In the genomic region with DNA sequence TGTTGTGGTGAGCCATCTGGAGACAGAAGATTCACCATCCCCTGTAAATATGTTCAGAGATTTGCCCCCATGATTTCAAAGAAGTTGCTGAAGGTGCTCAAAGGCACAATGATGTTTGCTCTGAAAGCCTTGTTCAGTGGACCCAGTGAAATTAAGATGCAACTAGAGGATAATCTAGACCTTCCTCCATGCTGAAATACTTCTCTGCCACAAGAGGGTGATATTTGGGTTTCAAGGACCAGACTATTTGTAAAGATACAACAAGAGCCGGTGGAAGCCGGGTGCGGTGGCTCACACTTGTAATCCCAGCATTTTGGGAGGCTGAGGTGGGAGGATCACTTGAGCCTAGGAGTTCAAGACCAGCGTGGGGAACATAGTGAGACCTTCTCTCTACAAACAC, we compare ENCODE assay signal across 11 cellular contexts. TPM values are rescaled to one million over a fixed set of nuclear protein-coding genes. Genes with fewer than 3 reads are reported as not detected.
A peak's percentile ranks its signal among the peaks of the same experiment; 100 is the strongest.
DNase-seq lines count a peak whose midpoint lies in the region; ATAC-seq and TF ChIP-seq lines count a peak whose summit lies in the region.
"Had no signal": no experiment of that assay in that cellular context is flagged by ENCODE, and none has a peak within 500 bp of the region (broad histone marks: within the 10 kb centered on the region; RNA-seq: fewer than 3 reads in every experiment).

No MANE protein-coding gene starts in this region.

- TF ChIP-seq CTCF in adrenal gland (IDR thresholded peaks at IDR 0.05) (peak in 4 of 6 experiments; percentile 4 to 31 (median 12)), lower lobe of right lung (IDR thresholded peaks at IDR 0.05) (peak; percentile 24), GM13976 (IDR thresholded peaks at IDR 0.05; ENCODE audit: borderline replicate concordance, control extremely low read depth, extremely low read depth, insufficient read depth, missing control alignments) (no peak)

- H3K4me1 ChIP-seq in adrenal gland (replicated peaks in 1 of 2) (no peaks in the 10 kb centered on the region), lower lobe of right lung (no peaks in the 10 kb centered on the region)

- DNase-seq in EL: peak; percentile 8
- peak; percentile 39 for DNase-seq in HuH-7 (ENCODE audit: low spot score)
- DNase-seq in adrenal gland: no peak
- DNase-seq in lower lobe of right lung: no peak
- no peak for DNase-seq in T-helper 1 cell
- no peak for DNase-seq in GM13976 (ENCODE audit: low spot score)
- no peak for DNase-seq in NCI-H2107 treated with DMSO at 0.1 percent for 48 hours (lab: John Stamatoyannopoulos, UW; ENCODE audit: unreplicated experiment)
- DNase-seq: activated CD4-positive, CD25-positive, alpha-beta regulatory T cell; NCI-H2081 had no signal

- WGBS in adrenal gland, 4 donors: 85 to 93% (median 88%) methylated on average over 4 of the region's 4 CpGs

- H3K36me3 ChIP-seq in adrenal gland (replicated peaks in 1 of 2) (no peaks in the 10 kb centered on the region), lower lobe of right lung (no peaks in the 10 kb centered on the region)

- intact Hi-C loops in adrenal gland (cut with DNase I) (no loop called here), lower lobe of right lung (cut with DNase I) (no loop called here)

- H3K27ac ChIP-seq in adrenal gland (no peak overlapping the region), lower lobe of right lung (no peak overlapping the region)

- in situ Hi-C loops in GM13976 (cut with MboI; ENCODE audit: low sequenced_read_pairs, unreplicated experiment): no loop called here

- H3K9me3 ChIP-seq in adrenal gland (replicated peaks in 1 of 3) (no peaks in the 10 kb centered on the region), lower lobe of right lung (no peaks in the 10 kb centered on the region)

- ATAC-seq in lower lobe of right lung (no peak), GM21381 (IDR thresholded peaks at IDR 0.05; ENCODE audit: unreplicated experiment) (no peak)

- H3K27me3 ChIP-seq in adrenal gland: peaks cover 10% of the 10 kb centered on the region
- peaks cover 4% of the 10 kb centered on the region for H3K27me3 ChIP-seq in lower lobe of right lung (ENCODE audit: low read depth)

- TF ChIP-seq POLR2A in adrenal gland (IDR thresholded peaks at IDR 0.05): no peak

- no peak overlapping the region for H3K4me3 ChIP-seq in adrenal gland
- no peak overlapping the region for H3K4me3 ChIP-seq in lower lobe of right lung
- H3K4me3 ChIP-seq: skin epidermis had no signal

RNA-seq across cellular contexts. Expression of a gene that starts 13.5 kb away (rescaled TPM):
- 10 to 100 TPM; 17.1 to 69.6 (median 49.3) TPM for total RNA-seq in adrenal gland
- 10 to 100 TPM; 33.3 to 78.8 (median 50.0) TPM for polyA plus RNA-seq in adrenal gland
- total RNA-seq in lower lobe of right lung: 17.9 TPM

Comparison
In these comparisons a context has a peak if more than half of its experiments do, and no peak if none do; other contexts are left out.
1. DNase-seq: peak in EL (single experiment) and HuH-7 (single experiment); none in adrenal gland (0 of 7), lower lobe of right lung (single experiment), T-helper 1 cell (0 of 5), GM13976 (single experiment) and NCI-H2107 treated with DMSO at 0.1 percent for 48 hours (single experiment).